13 cellular contexts compared by ENCODE assay signal in the genomic region with DNA sequence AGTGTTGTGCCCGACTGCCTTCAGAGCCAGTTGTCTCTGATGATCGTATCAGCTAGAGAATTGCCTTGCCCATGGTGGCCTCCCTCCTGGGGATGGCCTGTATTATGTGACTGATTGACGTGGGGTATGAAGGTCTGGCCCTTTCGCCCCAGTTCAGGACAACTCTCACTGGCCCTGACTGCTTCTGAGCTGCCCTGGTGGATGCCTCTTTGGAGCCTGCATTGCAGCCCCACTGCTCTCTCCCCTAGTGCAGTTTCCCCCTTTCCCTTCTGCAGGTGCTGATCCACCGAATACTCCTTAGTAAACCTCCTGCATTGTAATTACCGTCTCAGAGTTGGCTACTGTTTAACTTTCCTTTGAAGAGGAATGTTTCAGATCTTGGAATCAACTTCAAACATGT. TPM values are rescaled to one million over a fixed set of nuclear protein-coding genes. Genes with fewer than 3 reads are reported as not detected.
A peak's percentile ranks its signal among the peaks of the same experiment; 100 is the strongest.
DNase-seq lines count a peak whose midpoint lies in the region; ATAC-seq and TF ChIP-seq lines count a peak whose summit lies in the region.
"Had no signal": no experiment of that assay in that cellular context is flagged by ENCODE, and none has a peak within 500 bp of the region (broad histone marks: within the 10 kb centered on the region; RNA-seq: fewer than 3 reads in every experiment).

No MANE protein-coding gene starts in this region.

- H3K4me1 Mint-ChIP-seq in CD14-positive monocyte (peaks cover 34% of the 10 kb centered on the region), endothelial cell (ENCODE audit: unreplicated experiment) (peaks cover 23% of the 10 kb centered on the region), neural crest cell (peaks cover 10% of the 10 kb centered on the region)
- H3K4me1 Mint-ChIP-seq in CD4-positive, alpha-beta T cell (ENCODE audit: low read depth): peaks cover 20% of the 10 kb centered on the region

- no peaks in the 10 kb centered on the region for H3K27me3 ChIP-seq in ovary
- no peaks in the 10 kb centered on the region for H3K27me3 ChIP-seq in CD4-positive, alpha-beta T cell (ENCODE audit: control insufficient read depth, insufficient read depth, low read length)

- H3K27ac ChIP-seq in ovary: no peak overlapping the region
- H3K27ac ChIP-seq in CD4-positive, alpha-beta T cell (ENCODE audit: low read depth, low read length): no peak overlapping the region

- 70 to 81% (median 70%) methylated on average over 6 of the region's 6 CpGs for WGBS in ovary, 3 donors

- peak overlapping the region; percentile 69 to 85 for H3K4me3 Mint-ChIP-seq in CD14-positive monocyte
- H3K4me3 Mint-ChIP-seq in endothelial cell (ENCODE audit: unreplicated experiment): no peak overlapping the region
- H3K4me3 Mint-ChIP-seq in neural crest cell: no peak overlapping the region
- no peak overlapping the region for H3K4me3 Mint-ChIP-seq in CD4-positive, alpha-beta T cell
- H3K4me3 Mint-ChIP-seq: CD4-positive, CD25-positive, alpha-beta regulatory T cell; H9 had no signal

- H3K9me3 ChIP-seq in ovary: no peaks in the 10 kb centered on the region
- H3K9me3 ChIP-seq in CD4-positive, alpha-beta T cell (ENCODE audit: control insufficient read depth, low read length): no peaks in the 10 kb centered on the region

- H3K9me3 Mint-ChIP-seq in CD14-positive monocyte: no peaks in the 10 kb centered on the region
- H3K9me3 Mint-ChIP-seq in endothelial cell (ENCODE audit: unreplicated experiment): no peaks in the 10 kb centered on the region
- H3K9me3 Mint-ChIP-seq in neural crest cell: no peaks in the 10 kb centered on the region
- H3K9me3 Mint-ChIP-seq in CD4-positive, alpha-beta T cell: no peaks in the 10 kb centered on the region

- intact Hi-C loops in CD14-positive monocyte (cut with micrococcal nuclease): no loop called here
- intact Hi-C loops in ovary (cut with DNase I): no loop called here
- intact Hi-C loops in CD4-positive, alpha-beta T cell (cut with DNase I, micrococcal nuclease): no loop called here

- no peaks in the 10 kb centered on the region for H3K4me1 ChIP-seq in ovary (ENCODE audit: insufficient read depth)

- H3K36me3 ChIP-seq in ovary: no peaks in the 10 kb centered on the region

- TF ChIP-seq EP300 in ovary (IDR thresholded peaks at IDR 0.05): no peak

- H3K27ac Mint-ChIP-seq in CD14-positive monocyte (peak overlapping the region in 6 of 7 donors; percentile 0 to 74 (median 42)), endothelial cell (ENCODE audit: unreplicated experiment) (peak overlapping the region; percentile 87), neural crest cell (ENCODE audit: unreplicated experiment) (peak overlapping the region; percentile 4)
- no peak overlapping the region for H3K27ac Mint-ChIP-seq in CD4-positive, alpha-beta T cell
- H3K27ac Mint-ChIP-seq: CD4-positive, CD25-positive, alpha-beta regulatory T cell had no signal

- ATAC-seq in HG02759 (IDR thresholded peaks at IDR 0.05; ENCODE audit: unreplicated experiment): peak; percentile 39
- ATAC-seq in CD4-positive, alpha-beta T cell (ENCODE audit: poor library complexity): no peak

- DNase-seq in CD14-positive monocyte (ENCODE audit: low spot score) (no peak), endothelial cell (ENCODE audit: low spot score) (no peak), neural crest cell (ENCODE audit: low read depth, low spot score) (no peak), ovary (no peak), NCI-H2107 (lab: John Stamatoyannopoulos, UW) (no peak)
- DNase-seq in stimulated activated CD8-positive, alpha-beta memory T cell treated with anti-CD3 and anti-CD28 coated beads, Interleukin-4, amount 100 ng/mL, for 48 hours: no peak
- DNase-seq in CD4-positive, alpha-beta T cell: no peak
- DNase-seq: amniotic stem cell; effector CD4-positive, alpha-beta T cell; H9; hippocampal formation had no signal

- TF ChIP-seq POLR2A in ovary (IDR thresholded peaks at IDR 0.05): no peak

- POLR2A ChIA-PET in CD4-positive, alpha-beta T cell (lab: Charles Lee): interaction anchor here (1.0 to 1.1 kb wide), 2 partner anchors 61 to 194 kb away, joined by 3 to 5 read pairs; a partner anchor contains a TSS

- H3K27me3 Mint-ChIP-seq in CD14-positive monocyte (ENCODE audit: low read depth in 3 of 3): no peaks in the 10 kb centered on the region
- H3K27me3 Mint-ChIP-seq in endothelial cell (ENCODE audit: unreplicated experiment): no peaks in the 10 kb centered on the region
- H3K27me3 Mint-ChIP-seq in neural crest cell (ENCODE audit: low read depth): no peaks in the 10 kb centered on the region
- no peaks in the 10 kb centered on the region for H3K27me3 Mint-ChIP-seq in CD4-positive, alpha-beta T cell

- TF ChIP-seq CTCF in CD14-positive monocyte (IDR thresholded peaks at IDR 0.05): no peak
- TF ChIP-seq CTCF in endothelial cell (IDR thresholded peaks at IDR 0.05; ENCODE audit: unreplicated experiment): no peak
- no peak for TF ChIP-seq CTCF in neural crest cell (conservative IDR thresholded peaks at IDR 0.05)
- TF ChIP-seq CTCF in ovary (IDR thresholded peaks at IDR 0.05): no peak
- TF ChIP-seq CTCF in CD4-positive, alpha-beta T cell (IDR thresholded peaks at IDR 0.05): no peak

- CTCF ChIA-PET in CD4-positive, alpha-beta T cell (lab: Charles Lee): interaction anchor here (1.0 kb wide), 1 partner anchor 19 kb away, joined by 3 read pairs; no protein-coding TSS in a partner anchor

- peaks cover 2 to 4% of the 10 kb centered on the region in 2 donors for H3K36me3 Mint-ChIP-seq in CD14-positive monocyte
- peaks cover 18% of the 10 kb centered on the region for H3K36me3 Mint-ChIP-seq in endothelial cell (ENCODE audit: low read depth, unreplicated experiment)
- H3K36me3 Mint-ChIP-seq in neural crest cell (ENCODE audit: low read depth): peaks cover 4% of the 10 kb centered on the region
- H3K36me3 Mint-ChIP-seq in CD4-positive, alpha-beta T cell (ENCODE audit: low read depth): no peaks in the 10 kb centered on the region
- H3K36me3 Mint-ChIP-seq: CD4-positive, CD25-positive, alpha-beta regulatory T cell had no signal

- no peak overlapping the region for H3K4me3 ChIP-seq in ovary

RNA-seq across cellular contexts. Expression of a gene that starts 18.2 kb away (rescaled TPM):
- polyA plus RNA-seq in CD14-positive monocyte (under 1 TPM; 0.17 to 0.30 TPM), ovary (1 to 10 TPM; 1.2 to 5.8 TPM)
- total RNA-seq in endothelial cell (ENCODE audit: unreplicated experiment) (60.2 TPM), neural crest cell (0.73 and 0.84 TPM in 2 replicates), ovary (1 to 10 TPM; 1.5 to 5.3 (median 3.2) TPM)
- under 1 TPM; 0.75 to 0.80 TPM for total RNA-seq in CD4-positive, alpha-beta T cell

Comparison
In these comparisons a context has a peak if more than half of its experiments do, and no peak if none do; other contexts are left out.
1. H3K4me3 Mint-ChIP-seq: peak in CD14-positive monocyte (2 of 2); none in endothelial cell (single experiment), neural crest cell (single experiment) and CD4-positive, alpha-beta T cell (single experiment).